In genomic region chr18:46098616-46098933, GRCh38 we compare ENCODE assay signal across 7 cellular contexts. TPM values are rescaled to one million over a fixed set of nuclear protein-coding genes. Genes with fewer than 3 reads are reported as not detected.
DNase-seq lines count a peak whose midpoint lies in the region; ATAC-seq and TF ChIP-seq lines count a peak whose summit lies in the region.

No MANE protein-coding gene starts in this region.

- no peak overlapping the region for H4K5ac ChIP-seq in H9 (ENCODE audit: insufficient read length, low read depth, low read length)

- peak overlapping the region; percentile 64 for H2BK120ac ChIP-seq in H9 (ENCODE audit: low read depth, low read length, poor library complexity, severe bottlenecking)

- no peak overlapping the region for H3T11ph ChIP-seq in H9 (ENCODE audit: low read length)

- no peak overlapping the region for H4K91ac ChIP-seq in H9 (ENCODE audit: insufficient read length, low read depth, low read length)

- H3K9me3 Mint-ChIP-seq in H9 = no peaks in the 10 kb centered on the region

- no peaks in the 10 kb centered on the region for H3K79me1 ChIP-seq in H9 (ENCODE audit: insufficient read depth, low read depth, low read length, poor library complexity, severe bottlenecking)

- H3K9me3 ChIP-seq in H9 (ENCODE audit: control insufficient read depth, low read depth, low read length) (no peaks in the 10 kb centered on the region), SU-DHL-6 (ENCODE audit: insufficient read depth, low read length) (no peaks in the 10 kb centered on the region), spleen (no peaks in the 10 kb centered on the region)

- H4K20me1 ChIP-seq in H9 (ENCODE audit: control insufficient read depth, insufficient read depth, insufficient read length) (no peaks in the 10 kb centered on the region), SU-DHL-6 (ENCODE audit: low read depth, low read length) (peaks cover 13% of the 10 kb centered on the region; the same call in 1 of the 2 replicates)

- peaks cover 17 to 21% of the 10 kb centered on the region in 2 experiments for H3K4me1 Mint-ChIP-seq in H9

- H3K4me2 ChIP-seq in H9 (ENCODE audit: insufficient read depth, insufficient read length, low read length) (peak overlapping the region; percentile 96), SU-DHL-6 (ENCODE audit: low read depth, low read length, poor library complexity, severe bottlenecking) (peak overlapping the region; percentile 63)

- H3K4me1 ChIP-seq in H9 (ENCODE audit: insufficient read depth, low read length) (no peaks in the 10 kb centered on the region), spleen (peaks cover 22 to 51% (median 43%) of the 10 kb centered on the region in 6 donors)

- H3K4ac ChIP-seq in H9 (ENCODE audit: low read depth, low read length) = no peak overlapping the region

- H3K23me2 ChIP-seq in H9 (ENCODE audit: insufficient read length, low read depth, low read length, poor library complexity, severe bottlenecking) = peaks cover 3% of the 10 kb centered on the region

- DNase-seq in H9 = no peak
- DNase-seq in foreskin fibroblast = peak in 1 of 2 donors; percentile 23
- DNase-seq in spleen = no peak
- DNase-seq in stimulated activated CD4-positive, alpha-beta T cell treated with anti-CD3 and anti-CD28 coated beads, Interleukin-2, amount 100 ng/mL, for 24 hours = no peak
- no peak for DNase-seq in stimulated activated CD4-positive, alpha-beta T cell treated with anti-CD3 and anti-CD28 coated beads, Interleukin-12 subunit alpha, Interleukin-12 subunit beta, amount 100 ng/mL, for 4 hours

- H3K4me3 ChIP-seq in SU-DHL-6 (ENCODE audit: insufficient read depth, low read length, poor library complexity, severe bottlenecking) (peak overlapping the region; percentile 72), foreskin fibroblast (ENCODE audit: low read depth in 1 of 2, low read length in 2 of 2) (peak overlapping the region; percentile 75 to 99), spleen (peak overlapping the region; percentile 95 to 100 (median 98))

- peak overlapping the region; percentile 41 for H3K18ac ChIP-seq in H9 (ENCODE audit: insufficient read length, low read depth, low read length)

- H3K27ac ChIP-seq in H9 (ENCODE audit: insufficient read length, low read depth, low read length) (no peak overlapping the region), SU-DHL-6 (ENCODE audit: low read depth, low read length) (peak overlapping the region; percentile 71), spleen (peak overlapping the region; percentile 88 to 94 (median 92))

- no peak overlapping the region for H4K8ac ChIP-seq in H9 (replicated peaks; ENCODE audit: insufficient read length, low read depth, low read length)

- peak overlapping the region; percentile 94 to 98 (median 98) for H3K27ac Mint-ChIP-seq in H9

- H3K36me3 ChIP-seq in SU-DHL-6 (ENCODE audit: low read length) = peaks cover 11% of the 10 kb centered on the region
- H3K36me3 ChIP-seq in spleen = peaks cover 0 to 27% (median 13%) of the 10 kb centered on the region in 6 donors

- no peak for TF ChIP-seq CTCF in H9 (conservative IDR thresholded peaks at IDR 0.05)
- TF ChIP-seq CTCF in SU-DHL-6 (IDR thresholded peaks at IDR 0.05; ENCODE audit: insufficient read depth, low read length, poor library complexity, severe bottlenecking) = no peak
- TF ChIP-seq CTCF in foreskin fibroblast (IDR thresholded peaks at IDR 0.05; ENCODE audit: low read depth, low read length) = no peak
- no peak for TF ChIP-seq CTCF in spleen (IDR thresholded peaks at IDR 0.05 in 8 of 11, conservative IDR thresholded peaks at IDR 0.05 in 3 of 11)

- H3K9ac ChIP-seq in H9 (ENCODE audit: extremely low read depth, insufficient read length, low read length) (peak overlapping the region; percentile 44), SU-DHL-6 (ENCODE audit: low read length) (peak overlapping the region; percentile 74)

- no peaks in the 10 kb centered on the region for H3K9me2 ChIP-seq in SU-DHL-6 (replicated peaks; ENCODE audit: insufficient read depth, low read length)

- no peak overlapping the region for H2AK5ac ChIP-seq in H9 (ENCODE audit: insufficient read length, low read length)

- peaks cover 17 to 31% (median 22%) of the 10 kb centered on the region in 3 experiments; a peak in 6 of 7 replicates for H3K36me3 Mint-ChIP-seq in H9 (ENCODE audit: insufficient read depth in 1 of 3, low read depth in 3 of 3)

- no peaks in the 10 kb centered on the region for H3K27me3 ChIP-seq in H9 (ENCODE audit: insufficient read depth, low read length)
- H3K27me3 ChIP-seq in SU-DHL-6 (ENCODE audit: low read length) = no peaks in the 10 kb centered on the region
- no peaks in the 10 kb centered on the region for H3K27me3 ChIP-seq in spleen (replicated peaks in 1 of 7)

- intact Hi-C loops in spleen (cut with DNase I; ENCODE audit: low total_unique reads) = no loop called here

- H3K23ac ChIP-seq in H9 (ENCODE audit: insufficient read length, low read depth, low read length) = no peak overlapping the region

- WGBS in H9 (ENCODE audit: extremely low coverage, insufficient read length, low lambda C conversion rate) = no CpG with 5 or more reads among the region's 16 CpGs
- 27 to 34% (median 32%) methylated on average over 15 to 16 of the region's 16 CpGs for WGBS in spleen, 5 donors

- H3K79me2 ChIP-seq in H9 (ENCODE audit: insufficient read depth, low read length) = peaks cover 21% of the 10 kb centered on the region; the same call in 1 of the 2 replicates
- H3K79me2 ChIP-seq in SU-DHL-6 (ENCODE audit: insufficient read depth, low read length) = peaks cover 45% of the 10 kb centered on the region

- no peak for TF ChIP-seq POLR2A in spleen (IDR thresholded peaks at IDR 0.05)

- no peaks in the 10 kb centered on the region for H3K27me3 Mint-ChIP-seq in H9 (ENCODE audit: low read depth)

- no peak overlapping the region for H2BK15ac ChIP-seq in H9 (ENCODE audit: low read depth, low read length)

- ATAC-seq in GM21717 (IDR thresholded peaks at IDR 0.05; ENCODE audit: unreplicated experiment) = no peak

- H3K4me3 Mint-ChIP-seq in H9 = peak overlapping the region; percentile 95 to 99

- H3K14ac ChIP-seq in H9 (ENCODE audit: insufficient read depth, low read length) = peak overlapping the region; percentile 69

- H3K56ac ChIP-seq in H9 (ENCODE audit: insufficient read length, low read depth, low read length) = no peak overlapping the region

- H3F3A ChIP-seq in SU-DHL-6 (ENCODE audit: insufficient read depth) = no peaks in the 10 kb centered on the region; the same call in 1 of the 2 replicates

- H2BK5ac ChIP-seq in H9 (ENCODE audit: insufficient read length, low read length) = no peak overlapping the region

- H2AFZ ChIP-seq in H9 (ENCODE audit: low read length) = peak overlapping the region; percentile 74
- H2AFZ ChIP-seq in SU-DHL-6 (ENCODE audit: low read depth, low read length, severe bottlenecking) = peak overlapping the region; percentile 87

- no peak overlapping the region for H2BK12ac ChIP-seq in H9 (ENCODE audit: insufficient read length, low read depth, low read length)

- no peak overlapping the region for H2BK20ac ChIP-seq in H9 (ENCODE audit: low read depth, low read length, poor library complexity, severe bottlenecking)

RNA-seq across cellular contexts. Expression of gene ATP5F1A, which starts 0.5 kb away (rescaled TPM):
- total RNA-seq in H9 (2021) (625 and 626 TPM in 2 replicates), spleen (100 to 1,000 TPM; 250 to 364 (median 271) TPM)
- polyA plus RNA-seq in spleen = 100 to 1,000 TPM; 188 to 283 (median 216) TPM

RNA-seq across cellular contexts. Expression of gene HAUS1, which starts 5.6 kb away (rescaled TPM):
- total RNA-seq in H9 (2021) (81.8 and 87.0 TPM in 2 replicates), spleen (10 to 100 TPM; 15.6 to 21.6 (median 17.8) TPM)
- polyA plus RNA-seq in spleen = 10 to 100 TPM; 31.4 to 44.9 (median 34.6) TPM

RNA-seq across cellular contexts. Expression of gene PSTPIP2, which starts 26.5 kb away (rescaled TPM):
- total RNA-seq in H9 (2021) (3.3 and 3.6 TPM in 2 replicates), spleen (100 to 1,000 TPM in 6 of 7 donors, 10 to 100 TPM in 1; 69.2 to 153 (median 132) TPM)
- 10 to 100 TPM; 18.3 to 58.7 (median 24.1) TPM for polyA plus RNA-seq in spleen

Comparison
In these comparisons a context has a peak if more than half of its experiments do, and no peak if none do; other contexts are left out.
1. RNA of gene PSTPIP2, which starts 26.5 kb away (total RNA-seq): 69.2 to 153 TPM in spleen; 3.3 to 3.6 TPM in H9; every median in the first group is over 10 times any median in the second.
2. Peak in every context shown above with its lines, with median percentiles within 50 percentile points of each other: H3K4me3 ChIP-seq.